1 cellular context compared by ENCODE assay signal in the genomic region with DNA sequence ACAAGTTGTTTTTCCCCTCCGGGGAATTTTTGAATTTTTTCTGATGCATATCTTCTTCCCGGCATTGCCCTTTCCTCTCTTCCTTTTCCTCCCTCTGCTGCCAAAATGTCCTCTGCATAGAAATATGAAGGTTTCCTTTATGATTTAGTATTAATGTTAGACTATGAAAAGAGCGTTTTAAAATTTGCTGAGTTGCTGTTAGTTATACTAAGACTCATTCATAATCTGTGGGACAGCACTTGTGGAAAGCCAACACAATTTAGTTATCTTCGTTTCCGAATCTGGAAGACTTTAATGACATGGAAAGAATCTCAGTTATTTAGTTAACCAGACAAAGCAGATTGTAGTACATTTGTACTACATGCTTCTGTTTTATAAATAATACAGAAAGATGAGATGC.
TF ChIP-seq lines count a peak whose summit lies in the region.

No MANE protein-coding gene starts in this region.

TF ChIP-seq in HepG2, 621 proteins besides CTCF, POLR2A, EP300 and RAD21:
- TF ChIP-seq SNAPC2 (CRISPR knock-in tag; IDR thresholded peaks at IDR 0.05) (no peak), MAFK (conservative IDR thresholded peaks at IDR 0.05 in 1 of 2, IDR thresholded peaks at IDR 0.05 in 1 of 2; ENCODE audit: low read length in 2 of 2) (peak; percentile 25 to 59; a peak in 2 of 4 replicates), ETV5 (CRISPR knock-in tag; IDR thresholded peaks at IDR 0.05; ENCODE audit: borderline replicate concordance) (no peak), MAFF (IDR thresholded peaks at IDR 0.05; ENCODE audit: low read depth, low read length) (peak; percentile 35; the same call in 1 of the 2 replicates)
